Comparison of ENCODE assay signal across 8 cellular contexts in genomic region chr11:116193321-116194114, GRCh38.
DNase-seq lines count a peak whose midpoint lies in the region; ATAC-seq and TF ChIP-seq lines count a peak whose summit lies in the region.

No MANE protein-coding gene starts in this region.

- no peak for TF ChIP-seq CTCF in omental fat pad (IDR thresholded peaks at IDR 0.05)

- ATAC-seq in omental fat pad (ENCODE audit: low FRiP score) (peak; percentile 54), HG03469 (IDR thresholded peaks at IDR 0.05; ENCODE audit: unreplicated experiment) (no peak)

- no peaks in the 10 kb centered on the region for H3K27me3 ChIP-seq in effector memory CD4-positive, alpha-beta T cell (replicated peaks; ENCODE audit: control insufficient read depth, insufficient read depth, low read length, poor library complexity, severe bottlenecking)

- DNase-seq in EH (ENCODE audit: low read depth) (peak; percentile 57), RPMI7951 (ENCODE audit: low read depth) (peak; percentile 64), glomerular endothelial cell (ENCODE audit: extremely low read depth, low read depth, low spot score) (peak; percentile 12), omental fat pad (ENCODE audit: low spot score) (no peak), midbrain (lab: John Stamatoyannopoulos, UW) (no peak)
- no peak for DNase-seq in activated CD4-positive, alpha-beta T cell treated with anti-CD3 and anti-CD28 coated beads, Interleukin-2, amount 50 U/mL, for 48 hours
- DNase-seq in effector memory CD4-positive, alpha-beta T cell = no peak

- H3K27ac ChIP-seq in effector memory CD4-positive, alpha-beta T cell (ENCODE audit: insufficient read depth, low read length, poor library complexity, severe bottlenecking) = no peak overlapping the region

- no peak overlapping the region for H3K4me3 ChIP-seq in effector memory CD4-positive, alpha-beta T cell (ENCODE audit: insufficient read depth, low read depth, low read length, poor library complexity, severe bottlenecking)

- H3K9me3 ChIP-seq in effector memory CD4-positive, alpha-beta T cell (ENCODE audit: control insufficient read depth, low read length) = no peaks in the 10 kb centered on the region

- H3K36me3 ChIP-seq in effector memory CD4-positive, alpha-beta T cell (ENCODE audit: control insufficient read depth, insufficient read depth, low read length) = no peaks in the 10 kb centered on the region

- no peaks in the 10 kb centered on the region for H3K4me1 ChIP-seq in effector memory CD4-positive, alpha-beta T cell (ENCODE audit: control insufficient read depth, insufficient read depth, low read length, poor library complexity, severe bottlenecking)

Comparison
In these comparisons a context has a peak if more than half of its experiments do, and no peak if none do; other contexts are left out.
1. DNase-seq: peak in EH (single experiment), RPMI7951 (single experiment) and glomerular endothelial cell (single experiment); none in omental fat pad (single experiment), activated CD4-positive, alpha-beta T cell treated with anti-CD3 and anti-CD28 coated beads, Interleukin-2, amount 50 U/mL, for 48 hours (0 of 2), midbrain (single experiment) and effector memory CD4-positive, alpha-beta T cell (0 of 3).